8 cellular contexts compared by ENCODE assay signal in the genomic region with DNA sequence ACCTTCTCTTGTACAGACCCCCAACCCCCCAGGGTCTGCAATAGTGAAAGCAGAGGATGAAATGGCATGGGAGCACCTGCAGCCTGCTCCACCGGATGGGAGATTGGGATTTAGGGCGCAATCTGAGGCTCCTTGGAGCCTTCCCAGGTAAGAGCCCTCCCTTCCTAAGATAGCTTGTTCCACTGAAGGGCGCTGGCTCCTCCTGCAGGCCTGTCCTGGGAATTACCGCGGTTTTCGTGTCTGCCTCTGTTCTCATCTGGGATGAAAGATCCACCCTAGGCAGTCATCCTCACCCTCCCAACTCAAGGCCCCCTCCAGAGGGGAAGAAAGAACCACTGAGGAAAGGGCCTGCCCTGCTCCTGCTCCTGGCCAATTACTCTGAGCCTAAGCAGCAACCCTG.
A peak's percentile ranks its signal among the peaks of the same experiment; 100 is the strongest.
DNase-seq lines count a peak whose midpoint lies in the region; ATAC-seq and TF ChIP-seq lines count a peak whose summit lies in the region.

No MANE protein-coding gene starts in this region.

- peak; percentile 68 for TF ChIP-seq CTCF in kidney epithelial cell (IDR thresholded peaks at IDR 0.05; ENCODE audit: insufficient read depth, low read length, poor library complexity, severe bottlenecking)

- no peak overlapping the region for H3K27ac Mint-ChIP-seq in activated naive CD8-positive, alpha-beta T cell treated with anti-CD3 and anti-CD28 coated beads for 36 hours

- no peaks in the 10 kb centered on the region for H3K4me1 Mint-ChIP-seq in activated naive CD8-positive, alpha-beta T cell treated with anti-CD3 and anti-CD28 coated beads for 36 hours

- H3K4me3 Mint-ChIP-seq in activated naive CD8-positive, alpha-beta T cell treated with anti-CD3 and anti-CD28 coated beads for 36 hours = no peak overlapping the region

- ATAC-seq in GM18909 (IDR thresholded peaks at IDR 0.05; ENCODE audit: poor library complexity, unreplicated experiment) (peak; percentile 81), GM19455 (IDR thresholded peaks at IDR 0.05; ENCODE audit: unreplicated experiment) (no peak)

- no peaks in the 10 kb centered on the region for H3K9me3 Mint-ChIP-seq in activated naive CD8-positive, alpha-beta T cell treated with anti-CD3 and anti-CD28 coated beads for 36 hours

- peak; percentile 0 for DNase-seq in DMS114 treated with DMSO at 0.1 percent for 48 hours (lab: John Stamatoyannopoulos, UW; ENCODE audit: unreplicated experiment)
- peak; percentile 12 to 19 for DNase-seq in Kasumi-1 (lab: John Stamatoyannopoulos, UW)
- peak; percentile 1 for DNase-seq in activated naive CD8-positive, alpha-beta T cell treated with anti-CD3 and anti-CD28 coated beads for 36 hours
- no peak for DNase-seq in kidney epithelial cell (ENCODE audit: low read depth)
- no peak for DNase-seq in middle frontal gyrus (ENCODE audit: extremely low spot score, low spot score)
- DNase-seq in NOMO-1 (lab: John Stamatoyannopoulos, UW; ENCODE audit: unreplicated experiment in 2 of 2) = no peak

- no peaks in the 10 kb centered on the region for H3K27me3 ChIP-seq in kidney epithelial cell (ENCODE audit: control insufficient read depth, insufficient read depth, low read length)

- no peak overlapping the region for H3K4me3 ChIP-seq in kidney epithelial cell (ENCODE audit: low read depth, low read length)

- no peaks in the 10 kb centered on the region for H3K36me3 ChIP-seq in kidney epithelial cell (ENCODE audit: control insufficient read depth, insufficient read depth, low read length)

- H3K27me3 Mint-ChIP-seq in activated naive CD8-positive, alpha-beta T cell treated with anti-CD3 and anti-CD28 coated beads for 36 hours = no peaks in the 10 kb centered on the region

- no peaks in the 10 kb centered on the region for H3K36me3 Mint-ChIP-seq in activated naive CD8-positive, alpha-beta T cell treated with anti-CD3 and anti-CD28 coated beads for 36 hours

Comparison
In these comparisons a context has a peak if more than half of its experiments do, and no peak if none do; other contexts are left out.
1. DNase-seq: peak in DMS114 treated with DMSO at 0.1 percent for 48 hours (single experiment), Kasumi-1 (2 of 2) and activated naive CD8-positive, alpha-beta T cell treated with anti-CD3 and anti-CD28 coated beads for 36 hours (single experiment); none in kidney epithelial cell (single experiment), middle frontal gyrus (single experiment) and NOMO-1 (0 of 2).